In the genomic region with DNA sequence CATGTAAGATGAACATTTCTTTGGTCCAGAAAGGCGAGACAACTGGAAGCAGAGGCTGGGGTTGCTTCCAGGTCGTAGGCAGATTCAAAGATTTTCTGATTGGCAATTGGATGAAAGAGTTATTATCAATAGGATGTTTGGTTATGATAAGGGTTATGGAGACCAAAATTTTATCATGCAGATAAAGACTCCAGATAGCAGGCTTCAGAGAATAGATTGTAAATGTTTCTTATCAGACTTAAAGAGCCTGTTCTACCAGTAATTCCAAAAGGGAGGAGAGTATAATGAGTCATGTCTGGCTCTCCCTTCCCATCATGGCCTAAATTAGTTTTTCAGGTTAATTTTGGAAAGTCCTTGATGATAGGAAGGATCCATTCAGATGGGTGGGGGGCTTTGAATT, we compare ENCODE assay signal across 17 cellular contexts. TPM values are rescaled to one million over a fixed set of nuclear protein-coding genes. Genes with fewer than 3 reads are reported as not detected.
DNase-seq lines count a peak whose midpoint lies in the region; ATAC-seq and TF ChIP-seq lines count a peak whose summit lies in the region.
"Had no signal": no experiment of that assay in that cellular context is flagged by ENCODE, and none has a peak within 500 bp of the region (broad histone marks: within the 10 kb centered on the region; RNA-seq: fewer than 3 reads in every experiment).

No MANE protein-coding gene starts in this region.

- no peak for TF ChIP-seq EP300 in tibial nerve (IDR thresholded peaks at IDR 0.05)

- TF ChIP-seq CTCF in epithelial cell of esophagus (IDR thresholded peaks at IDR 0.05; ENCODE audit: insufficient read depth, low read depth, low read length, missing control alignments) (no peak), mucosa of descending colon (IDR thresholded peaks at IDR 0.05) (no peak), tibial nerve (IDR thresholded peaks at IDR 0.05) (no peak)

- H3K4me1 ChIP-seq in mucosa of descending colon (ENCODE audit: low read depth) = no peaks in the 10 kb centered on the region
- no peaks in the 10 kb centered on the region for H3K4me1 ChIP-seq in tibial nerve

- H3K27ac ChIP-seq in tibial nerve = no peak overlapping the region
- H3K27ac ChIP-seq: GM23248 had no signal

- no peak for TF ChIP-seq POLR2A in tibial nerve (IDR thresholded peaks at IDR 0.05)

- H3K36me3 ChIP-seq in mucosa of descending colon (ENCODE audit: low read depth) (no peaks in the 10 kb centered on the region), tibial nerve (no peaks in the 10 kb centered on the region)

- intact Hi-C loops in mucosa of descending colon (cut with DNase I, micrococcal nuclease) = no loop called here

- H3K4me3 ChIP-seq in epithelial cell of esophagus (ENCODE audit: low read length) (no peak overlapping the region), mucosa of descending colon (no peak overlapping the region), tibial nerve (no peak overlapping the region)
- H3K4me3 ChIP-seq: GM23248 had no signal

- 54 to 55% methylated on average over 2 of the region's 2 CpGs for WGBS in tibial nerve, 2 donors

- DNase-seq in NCI-H226 = peak; percentile 20
- DNase-seq in epithelial cell of esophagus (ENCODE audit: low read depth) = peak; percentile 14
- no peak for DNase-seq in mucosa of descending colon
- no peak for DNase-seq in COR-L47 (lab: John Stamatoyannopoulos, UW)
- DNase-seq in tibial nerve (ENCODE audit: low spot score in 2 of 2) = no peak
- DNase-seq: C1 segment of cervical spinal cord; Calu3; CD4-positive, alpha-beta memory T cell; DMS53; DMS79 treated with DMSO at 0.1 percent for 48 hours; GF-D8; GM23248; H7; HCEC 1CT had no signal

- H3K9me3 ChIP-seq in mucosa of descending colon (peaks cover 8% of the 10 kb centered on the region), tibial nerve (peaks cover 0 to 10% (median 0%) of the 10 kb centered on the region in 4 donors)

- peak; percentile 33 for ATAC-seq in mucosa of descending colon
- no peak for ATAC-seq in GM21528 (IDR thresholded peaks at IDR 0.05; ENCODE audit: low FRiP score, unreplicated experiment)

- no peaks in the 10 kb centered on the region for H3K27me3 ChIP-seq in tibial nerve

RNA-seq across cellular contexts. Expression of a gene that starts 55.6 kb away (rescaled TPM):
- total RNA-seq in mucosa of descending colon = under 1 TPM in 1 of 3 donors, not detected in 2; 0.57 TPM
- 1 to 10 TPM in 1 of 4 donors, under 1 TPM in 2, not detected in 1; 0.30 to 2.0 (median 0.39) TPM for total RNA-seq in tibial nerve
- total RNA-seq: A172; Calu3; CD4-positive, alpha-beta memory T cell; G401; GM23248 had no signal

Comparison
In these comparisons a context has a peak if more than half of its experiments do, and no peak if none do; other contexts are left out.
1. DNase-seq: peak in NCI-H226 (single experiment) and epithelial cell of esophagus (single experiment); none in mucosa of descending colon (0 of 3), COR-L47 (single experiment) and tibial nerve (0 of 2).